In genomic region chr3:59143447-59143846, GRCh38 we compare ENCODE assay signal across 15 cellular contexts.
A peak's percentile ranks its signal among the peaks of the same experiment; 100 is the strongest.
DNase-seq lines count a peak whose midpoint lies in the region; ATAC-seq and TF ChIP-seq lines count a peak whose summit lies in the region.
"Had no signal": no experiment of that assay in that cellular context is flagged by ENCODE, and none has a peak within 500 bp of the region (broad histone marks: within the 10 kb centered on the region; RNA-seq: fewer than 3 reads in every experiment).

No MANE protein-coding gene starts in this region.

- H3K4me3 ChIP-seq in choroid plexus epithelial cell (ENCODE audit: low read depth, low read length) (no peak overlapping the region), mesendoderm (ENCODE audit: low read length) (no peak overlapping the region)
- H3K4me3 ChIP-seq: colonic mucosa had no signal

- H3K23ac ChIP-seq in mesendoderm (ENCODE audit: low read length) = no peak overlapping the region

- no peak overlapping the region for H3K27ac Mint-ChIP-seq in effector memory CD8-positive, alpha-beta T cell
- no peak overlapping the region for H3K27ac Mint-ChIP-seq in activated naive CD8-positive, alpha-beta T cell treated with anti-CD3 and anti-CD28 coated beads for 36 hours
- H3K27ac Mint-ChIP-seq: activated T-helper 2 cell treated with anti-CD3 and anti-CD28 coated beads, Interferon-gamma antibody, Interleukin-2, Interleukin-4, amounts not matched to agents 10 μg/mL and 5 μg/mL and 100 μg/mL, durations not matched to agents 14 hours and 24 hours and 36 hours; CD4-positive, CD25-positive, alpha-beta regulatory T cell; naive B cell had no signal

- no peak overlapping the region for H2BK15ac ChIP-seq in mesendoderm (replicated peaks; ENCODE audit: low read depth)

- no peak for ATAC-seq in effector memory CD8-positive, alpha-beta T cell (replicated peaks)
- ATAC-seq: left ventricle myocardium superior had no signal

- no peak overlapping the region for H2BK5ac ChIP-seq in mesendoderm (ENCODE audit: low read length)

- no peaks in the 10 kb centered on the region for H3K9me3 Mint-ChIP-seq in effector memory CD8-positive, alpha-beta T cell
- H3K9me3 Mint-ChIP-seq in activated naive CD8-positive, alpha-beta T cell treated with anti-CD3 and anti-CD28 coated beads for 36 hours = peaks cover 7% of the 10 kb centered on the region

- H3K9ac ChIP-seq in mesendoderm (ENCODE audit: low read length) = no peak overlapping the region

- no peaks in the 10 kb centered on the region for H3K36me3 Mint-ChIP-seq in effector memory CD8-positive, alpha-beta T cell (ENCODE audit: insufficient read depth)
- no peaks in the 10 kb centered on the region for H3K36me3 Mint-ChIP-seq in activated naive CD8-positive, alpha-beta T cell treated with anti-CD3 and anti-CD28 coated beads for 36 hours
- H3K36me3 Mint-ChIP-seq: CD4-positive, CD25-positive, alpha-beta regulatory T cell had no signal

- DNase-seq in NCI-H69 (lab: John Stamatoyannopoulos, UW) (peak; percentile 12), choroid plexus epithelial cell (ENCODE audit: low read depth) (peak; percentile 24), mesendoderm (peak; percentile 36), NCI-H446 treated with DMSO at 0.1 percent for 48 hours (lab: John Stamatoyannopoulos, UW) (no peak)
- DNase-seq in activated CD4-positive, alpha-beta T cell treated with anti-CD3 and anti-CD28 coated beads, Interleukin-2, amount 50 U/mL, for 1 hour = no peak
- DNase-seq in effector memory CD8-positive, alpha-beta T cell = no peak
- no peak for DNase-seq in activated naive CD8-positive, alpha-beta T cell treated with anti-CD3 and anti-CD28 coated beads for 36 hours
- DNase-seq: colonic mucosa, left ventricle myocardium superior, MV-4-11, naive B cell had no signal

- no peak overlapping the region for H2AK5ac ChIP-seq in mesendoderm (ENCODE audit: low read length)

- H3K4me1 Mint-ChIP-seq in effector memory CD8-positive, alpha-beta T cell (ENCODE audit: low read depth in 2 of 2) = no peaks in the 10 kb centered on the region
- no peaks in the 10 kb centered on the region for H3K4me1 Mint-ChIP-seq in activated naive CD8-positive, alpha-beta T cell treated with anti-CD3 and anti-CD28 coated beads for 36 hours
- H3K4me1 Mint-ChIP-seq: CD4-positive, CD25-positive, alpha-beta regulatory T cell; naive B cell had no signal

- H3K4me2 ChIP-seq in mesendoderm (ENCODE audit: low read length) = no peak overlapping the region

- no peaks in the 10 kb centered on the region for H3K79me2 ChIP-seq in mesendoderm (ENCODE audit: control insufficient read depth, insufficient read depth, low read length)

- no peaks in the 10 kb centered on the region for H3K27me3 Mint-ChIP-seq in effector memory CD8-positive, alpha-beta T cell
- H3K27me3 Mint-ChIP-seq in activated naive CD8-positive, alpha-beta T cell treated with anti-CD3 and anti-CD28 coated beads for 36 hours = peaks cover 9% of the 10 kb centered on the region
- H3K27me3 Mint-ChIP-seq: naive B cell had no signal

- H3K56ac ChIP-seq in mesendoderm (ENCODE audit: low read length) = no peak overlapping the region

- H2BK120ac ChIP-seq in mesendoderm (ENCODE audit: low read depth, low read length) = no peak overlapping the region

- no peak overlapping the region for H3K4me3 Mint-ChIP-seq in effector memory CD8-positive, alpha-beta T cell
- no peak overlapping the region for H3K4me3 Mint-ChIP-seq in activated naive CD8-positive, alpha-beta T cell treated with anti-CD3 and anti-CD28 coated beads for 36 hours
- H3K4me3 Mint-ChIP-seq: CD4-positive, CD25-positive, alpha-beta regulatory T cell; naive B cell had no signal

- H3K4me1 ChIP-seq in mesendoderm (ENCODE audit: control insufficient read depth, low read depth, low read length) = no peaks in the 10 kb centered on the region
- H3K4me1 ChIP-seq: colonic mucosa had no signal

- peak; percentile 23; the same call in 1 of the 3 replicates for TF ChIP-seq CTCF in GM12872 (IDR thresholded peaks at IDR 0.05; ENCODE audit: insufficient read depth, low read depth, low read length)
- peak; percentile 41 for TF ChIP-seq CTCF in choroid plexus epithelial cell (conservative IDR thresholded peaks at IDR 0.05; ENCODE audit: low read depth, low read length)

- no peaks in the 10 kb centered on the region for H3K27me3 ChIP-seq in mesendoderm (ENCODE audit: insufficient read depth, low read length, poor library complexity)
- H3K27me3 ChIP-seq: colonic mucosa had no signal

- H4K5ac ChIP-seq in mesendoderm (ENCODE audit: low read length) = no peak overlapping the region

- no peak overlapping the region for H3K18ac ChIP-seq in mesendoderm (ENCODE audit: low read length)

- H4K8ac ChIP-seq in mesendoderm (ENCODE audit: low read depth, low read length) = no peak overlapping the region

- no peak overlapping the region for H3K4ac ChIP-seq in mesendoderm (ENCODE audit: low read depth, low read length)

- H3K79me1 ChIP-seq in mesendoderm (ENCODE audit: low read length) = no peaks in the 10 kb centered on the region

- H3K27ac ChIP-seq in mesendoderm (ENCODE audit: low read depth, low read length) = no peak overlapping the region
- H3K27ac ChIP-seq: colonic mucosa, epithelial cell of prostate had no signal

- H3K36me3 ChIP-seq in mesendoderm (ENCODE audit: control insufficient read depth, insufficient read depth, low read length) = no peaks in the 10 kb centered on the region
- H3K36me3 ChIP-seq: colonic mucosa had no signal

Comparison
In these comparisons a context has a peak if more than half of its experiments do, and no peak if none do; other contexts are left out.
1. DNase-seq: peak in NCI-H69 (single experiment), choroid plexus epithelial cell (single experiment) and mesendoderm (single experiment); none in activated CD4-positive, alpha-beta T cell treated with anti-CD3 and anti-CD28 coated beads, Interleukin-2, amount 50 U/mL, for 1 hour (single experiment), effector memory CD8-positive, alpha-beta T cell (0 of 3), NCI-H446 treated with DMSO at 0.1 percent for 48 hours (single experiment) and activated naive CD8-positive, alpha-beta T cell treated with anti-CD3 and anti-CD28 coated beads for 36 hours (single experiment).